ENCODE assay signal across 8 cellular contexts in genomic region chr7:12496901-12497674, GRCh38.
A peak's percentile ranks its signal among the peaks of the same experiment; 100 is the strongest.
DNase-seq lines count a peak whose midpoint lies in the region; ATAC-seq and TF ChIP-seq lines count a peak whose summit lies in the region.
"Not testable (repeated sequence)": the region's sequence is repeated elsewhere in the genome, so short reads cannot be mapped to it uniquely, and the experiment has no call there.

No MANE protein-coding gene starts in this region.

- peak; percentile 86 for DNase-seq in DMS 273 (lab: John Stamatoyannopoulos, UW; ENCODE audit: unreplicated experiment)
- DNase-seq in HFFc6: peak; percentile 41
- peak; percentile 52 for DNase-seq in NCI-H1436 (lab: John Stamatoyannopoulos, UW)
- peak; percentile 54 for DNase-seq in NT2/D1 (ENCODE audit: low read depth, low spot score)
- DNase-seq in activated CD8-positive, alpha-beta T cell treated with anti-CD3 and anti-CD28 coated beads for 36 hours: not testable (repeated sequence)
- DNase-seq in epithelial cell of esophagus (ENCODE audit: low read depth): peak; percentile 56
- DNase-seq in superior temporal gyrus (ENCODE audit: extremely low spot score): peak; percentile 77

- 79% methylated on average over 28 of the region's 31 CpGs for WGBS in liver

- H3K36me3 Mint-ChIP-seq in HFFc6 (ENCODE audit: low read depth); activated CD8-positive, alpha-beta T cell treated with anti-CD3 and anti-CD28 coated beads for 36 hours (ENCODE audit: low read depth): not testable (repeated sequence)

- H3K4me3 Mint-ChIP-seq in HFFc6: peak overlapping the region; percentile 42; the same call in 1 of the 2 replicates
- H3K4me3 Mint-ChIP-seq in activated CD8-positive, alpha-beta T cell treated with anti-CD3 and anti-CD28 coated beads for 36 hours: not testable (repeated sequence)

- peaks cover 13% of the 10 kb centered on the region for H3K4me1 Mint-ChIP-seq in HFFc6 (ENCODE audit: low read depth)
- not testable (repeated sequence) for H3K4me1 Mint-ChIP-seq in activated CD8-positive, alpha-beta T cell treated with anti-CD3 and anti-CD28 coated beads for 36 hours (ENCODE audit: low read depth)

- not testable (repeated sequence) for H3K27me3 Mint-ChIP-seq in HFFc6 (ENCODE audit: insufficient read depth); activated CD8-positive, alpha-beta T cell treated with anti-CD3 and anti-CD28 coated beads for 36 hours

- TF ChIP-seq CTCF in HFFc6 (IDR thresholded peaks at IDR 0.05): peak; percentile 81
- TF ChIP-seq CTCF in activated CD8-positive, alpha-beta T cell treated with anti-CD3 and anti-CD28 coated beads for 36 hours (IDR thresholded peaks at IDR 0.05): peak; percentile 49
- not testable (repeated sequence) for TF ChIP-seq CTCF in epithelial cell of esophagus (IDR thresholded peaks at IDR 0.05; ENCODE audit: insufficient read depth, low read depth, low read length, missing control alignments); liver (IDR thresholded peaks at IDR 0.05; ENCODE audit: low read depth, low read length, missing input control)

- peak overlapping the region; percentile 70 for H3K9ac ChIP-seq in NT2/D1 (ENCODE audit: insufficient read length, low read depth)
- H3K9ac ChIP-seq in liver (ENCODE audit: low read depth in 1 of 2, low read length in 2 of 2): not testable (repeated sequence)

- H3K4me1 ChIP-seq in NT2/D1 (ENCODE audit: insufficient read depth, insufficient read length); liver (ENCODE audit: control insufficient read depth in 4 of 4, insufficient read depth in 4 of 4, low read length in 3 of 4): not testable (repeated sequence)

- ATAC-seq in activated CD8-positive, alpha-beta T cell treated with anti-CD3 and anti-CD28 coated beads for 36 hours: not testable (repeated sequence)

- intact Hi-C loops in activated CD8-positive, alpha-beta T cell treated with anti-CD3 and anti-CD28 coated beads for 36 hours (cut with micrococcal nuclease): loop anchor here (10.0 kb wide), 2 partner anchors 62 to 112 kb away; no protein-coding TSS in a partner anchor

- not testable (repeated sequence) for H3K36me3 ChIP-seq in NT2/D1 (ENCODE audit: insufficient read depth, insufficient read length, low read length); liver (ENCODE audit: control insufficient read depth in 4 of 4, insufficient read depth in 3 of 4, low read depth in 1 of 4, low read length in 3 of 4)

- not testable (repeated sequence) for H3K27ac ChIP-seq in liver (ENCODE audit: low read depth in 1 of 2, low read length in 2 of 2)

- H3K4me3 ChIP-seq in NT2/D1 (ENCODE audit: insufficient read length, low read depth): peak overlapping the region; percentile 47
- H3K4me3 ChIP-seq in epithelial cell of esophagus (ENCODE audit: low read length); liver (ENCODE audit: low read depth in 1 of 3, low read length in 3 of 3): not testable (repeated sequence)

- not testable (repeated sequence) for H3K27me3 ChIP-seq in NT2/D1 (ENCODE audit: insufficient read depth, insufficient read length); liver (ENCODE audit: control insufficient read depth in 4 of 4, insufficient read depth in 4 of 4, low read length in 3 of 4)

- not testable (repeated sequence) for H3K27ac Mint-ChIP-seq in HFFc6; activated CD8-positive, alpha-beta T cell treated with anti-CD3 and anti-CD28 coated beads for 36 hours

- H3K9me3 Mint-ChIP-seq in HFFc6; activated CD8-positive, alpha-beta T cell treated with anti-CD3 and anti-CD28 coated beads for 36 hours: not testable (repeated sequence)

- peak; percentile 34 to 38 for TF ChIP-seq RAD21 in liver (IDR thresholded peaks at IDR 0.05)

- POLR2A ChIA-PET in activated CD8-positive, alpha-beta T cell treated with anti-CD3 and anti-CD28 coated beads for 36 hours (lab: Charles Lee): not testable (repeated sequence)

- H3K9me3 ChIP-seq in NT2/D1 (ENCODE audit: insufficient read depth, low read length); liver (ENCODE audit: control insufficient read depth in 4 of 4, low read length in 3 of 4): not testable (repeated sequence)

- CTCF ChIA-PET in activated CD8-positive, alpha-beta T cell treated with anti-CD3 and anti-CD28 coated beads for 36 hours (lab: Charles Lee): interaction anchor here (0.7 to 1.1 kb wide), 2 partner anchors 41 to 108 kb away, joined by 3 read pairs; no protein-coding TSS in a partner anchor
